8 cellular contexts compared by ENCODE assay signal in the genomic region with DNA sequence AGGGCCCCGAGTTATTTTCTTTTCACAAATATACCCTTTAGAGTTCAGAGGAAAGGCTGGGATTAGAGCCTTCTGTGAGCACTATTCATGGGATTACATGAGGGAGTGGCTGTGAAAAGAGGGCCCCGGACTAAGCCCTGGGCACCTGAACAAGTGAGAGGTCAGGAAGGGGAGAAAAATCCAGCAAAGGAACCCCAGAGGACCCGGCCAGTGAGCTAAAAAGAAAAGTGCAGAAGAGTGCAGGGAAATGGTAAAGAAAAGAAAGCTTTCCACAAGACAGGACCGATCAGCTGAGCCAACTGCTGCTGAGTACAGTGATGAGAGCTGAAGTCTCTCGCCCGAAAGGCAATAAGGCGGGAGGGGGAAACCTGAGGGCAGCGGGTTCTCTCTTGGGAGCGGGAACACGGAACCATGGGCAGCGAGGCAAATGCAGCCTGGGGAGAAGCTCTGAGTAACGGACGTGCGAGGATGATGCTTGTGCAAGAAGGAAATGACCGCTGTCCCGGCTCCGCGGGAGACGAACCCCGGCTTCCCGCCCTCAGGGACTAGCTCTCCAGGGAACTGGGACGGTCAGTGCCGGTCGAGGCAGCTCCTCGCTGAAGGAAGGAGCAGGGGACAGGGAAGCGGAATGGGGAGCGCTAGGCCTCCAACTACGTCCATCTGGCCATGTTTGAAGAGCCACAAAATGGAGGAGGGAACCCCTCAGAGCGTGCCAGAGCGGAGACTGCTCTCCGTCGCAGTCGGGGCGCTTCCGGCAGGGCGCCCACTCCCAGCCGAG. TPM values are rescaled to one million over a fixed set of nuclear protein-coding genes. Genes with fewer than 3 reads are reported as not detected.
DNase-seq lines count a peak whose midpoint lies in the region; ATAC-seq and TF ChIP-seq lines count a peak whose summit lies in the region.

No MANE protein-coding gene starts in this region.

- H3K4me3 ChIP-seq in AG10803 (ENCODE audit: low read length) (peak overlapping the region; percentile 93), fibroblast of mammary gland (ENCODE audit: control insufficient read depth, low read depth, low read length) (peak overlapping the region; percentile 71)

- TF ChIP-seq CTCF in AG10803 (conservative IDR thresholded peaks at IDR 0.05; ENCODE audit: low read length) (no peak), fibroblast of mammary gland (conservative IDR thresholded peaks at IDR 0.05; ENCODE audit: control insufficient read depth, insufficient read depth, low read depth, low read length) (no peak)

- DNase-seq in AG10803 (ENCODE audit: low read depth) (peak; percentile 75), NCI-H748 treated with DMSO at 0.1 percent for 48 hours (lab: John Stamatoyannopoulos, UW) (peak; percentile 63), activated T-cell treated with anti-CD3 and anti-CD28 coated beads for 24 hours (ENCODE audit: low read depth) (peak; percentile 14), fibroblast of mammary gland (ENCODE audit: low read depth) (peak; percentile 78), myocyte (ENCODE audit: low read depth) (peak; percentile 68), superior temporal gyrus (ENCODE audit: extremely low spot score) (peak; percentile 85)

- ATAC-seq in GM18858 (IDR thresholded peaks at IDR 0.05; ENCODE audit: unreplicated experiment) (peak; percentile 14), HG03135 (IDR thresholded peaks at IDR 0.05; ENCODE audit: unreplicated experiment) (peak; percentile 7)

RNA-seq across cellular contexts. Expression of gene ALDH3A2, which starts 0.7 kb away (rescaled TPM):
- total RNA-seq in myocyte, result 102 and 137 TPM in 2 replicates
- polyA plus RNA-seq in myocyte (2012), result 41.3 TPM

Comparison
In these comparisons a context has a peak if more than half of its experiments do, and no peak if none do; other contexts are left out.
1. Peak in every context shown above with its lines: DNase-seq, ATAC-seq and H3K4me3 ChIP-seq.
2. DNase-seq: peak in every context shown above with its lines; median percentile 85 in superior temporal gyrus; 78 in fibroblast of mammary gland; 75 in AG10803; 68 in myocyte; 63 in NCI-H748 treated with DMSO at 0.1 percent for 48 hours; 14 in activated T-cell treated with anti-CD3 and anti-CD28 coated beads for 24 hours.